Comparison of ENCODE assay signal across 12 cellular contexts in the genomic region with DNA sequence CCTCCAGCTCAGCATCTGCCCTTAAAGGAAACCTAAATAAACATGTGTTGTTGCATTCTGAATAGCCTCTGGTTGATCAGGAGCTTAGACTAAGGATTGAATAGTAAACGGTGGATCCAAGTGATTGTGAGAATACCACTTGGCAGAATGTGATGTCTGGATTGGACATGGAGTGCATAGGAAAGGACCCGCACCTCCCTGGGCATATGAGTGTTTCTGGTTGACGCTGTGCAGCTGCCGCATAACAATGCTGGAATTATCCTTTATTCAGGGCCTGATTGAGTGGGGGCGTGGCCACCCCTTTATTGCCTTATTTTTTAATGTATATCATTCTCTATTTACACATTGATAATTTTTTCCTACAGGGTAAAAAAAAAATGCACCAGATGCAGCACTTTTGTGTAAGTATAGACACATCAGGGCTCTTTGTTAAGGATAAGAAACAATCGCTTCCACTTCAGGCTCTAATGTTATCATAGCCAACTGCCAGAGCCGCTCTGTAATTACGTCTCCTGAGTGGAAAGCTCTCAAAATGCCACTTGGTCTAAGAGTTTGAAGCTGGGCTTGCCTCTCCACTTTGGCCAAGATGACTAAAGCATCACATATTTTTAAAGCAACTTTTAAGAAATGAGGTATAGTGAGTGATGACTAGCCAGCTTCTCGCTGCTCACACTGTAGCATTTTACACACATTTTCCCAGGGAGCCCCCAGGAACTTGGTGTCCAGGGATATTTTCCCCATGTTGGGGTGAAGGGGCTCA. TPM values are rescaled to one million over a fixed set of nuclear protein-coding genes. Genes with fewer than 3 reads are reported as not detected.
DNase-seq lines count a peak whose midpoint lies in the region; ATAC-seq and TF ChIP-seq lines count a peak whose summit lies in the region.
"Had no signal": no experiment of that assay in that cellular context is flagged by ENCODE, and none has a peak within 500 bp of the region (broad histone marks: within the 10 kb centered on the region; RNA-seq: fewer than 3 reads in every experiment).

No MANE protein-coding gene starts in this region.

- H4K20me1 ChIP-seq in osteoblast (ENCODE audit: insufficient read depth, low read length), result no peaks in the 10 kb centered on the region

- H3K27ac Mint-ChIP-seq in activated CD4-positive, alpha-beta T cell treated with anti-CD3 and anti-CD28 coated beads, Interleukin-2, amount 10 ng/mL, durations not matched to agents 7 days and 5 days, result peak overlapping the region; percentile 94

- no peak overlapping the region for H3K9ac ChIP-seq in adipocyte (ENCODE audit: low read length)

- H3K36me3 ChIP-seq in adipocyte (ENCODE audit: control insufficient read depth, insufficient read depth, low read length, severe bottlenecking) (no peaks in the 10 kb centered on the region), osteoblast (ENCODE audit: insufficient read depth, low read length) (no peaks in the 10 kb centered on the region)
- H3K36me3 ChIP-seq: spleen had no signal

- H3K4me2 ChIP-seq in osteoblast (ENCODE audit: insufficient read depth, low read length), result peak overlapping the region; percentile 58

- peaks cover 18% of the 10 kb centered on the region for H3K27me3 ChIP-seq in adipocyte (replicated peaks; ENCODE audit: control insufficient read depth, insufficient read depth, low read length)
- peaks cover 16% of the 10 kb centered on the region for H3K27me3 ChIP-seq in osteoblast (ENCODE audit: insufficient read depth, low read length)
- H3K27me3 ChIP-seq: testis had no signal

- no peak overlapping the region for H2AFZ ChIP-seq in osteoblast (ENCODE audit: low read length)

- no peak overlapping the region for H3K4me3 ChIP-seq in adipocyte (ENCODE audit: low read length)
- peak overlapping the region; percentile 3 for H3K4me3 ChIP-seq in osteoblast (ENCODE audit: insufficient read depth, low read length)
- H3K4me3 ChIP-seq: coronary artery, testis had no signal

- H3K27me3 Mint-ChIP-seq in activated CD4-positive, alpha-beta T cell treated with anti-CD3 and anti-CD28 coated beads, Interleukin-2, amount 10 ng/mL, durations not matched to agents 7 days and 5 days, result no peaks in the 10 kb centered on the region

- ATAC-seq in HG03196 (IDR thresholded peaks at IDR 0.05; ENCODE audit: unreplicated experiment), result no peak

- peaks cover 3% of the 10 kb centered on the region for H3K36me3 Mint-ChIP-seq in activated CD4-positive, alpha-beta T cell treated with anti-CD3 and anti-CD28 coated beads, Interleukin-2, amount 10 ng/mL, durations not matched to agents 7 days and 5 days (ENCODE audit: low read depth)

- DNase-seq in activated CD4-positive, alpha-beta T cell treated with anti-CD3 and anti-CD28 coated beads, Interleukin-2, amount 10 ng/mL, durations not matched to agents 7 days and 5 days, result peak; percentile 1
- DNase-seq in activated CD4-positive, alpha-beta T cell treated with anti-CD3 and anti-CD28 coated beads for 48 hours, result no peak
- peak; percentile 96 for DNase-seq in NCI-H2107 treated with DMSO at 0.1 percent for 48 hours (lab: John Stamatoyannopoulos, UW; ENCODE audit: unreplicated experiment)
- peak; percentile 14 for DNase-seq in adipocyte (ENCODE audit: low read depth)
- DNase-seq in osteoblast (ENCODE audit: insufficient read length, low spot score, missing footprints), result peak; percentile 73
- DNase-seq in GM03348 (ENCODE audit: low spot score), result no peak
- DNase-seq in SK-N-DZ (ENCODE audit: low spot score), result no peak
- DNase-seq: activated CD4-positive, CD25-positive, alpha-beta regulatory T cell treated with anti-CD3 and anti-CD28 coated beads, Interleukin-2, amount 50 U/mL, for 72 hours; spleen; testis had no signal

- no peak overlapping the region for H3K27ac ChIP-seq in osteoblast (ENCODE audit: low read depth, low read length)
- H3K27ac ChIP-seq: coronary artery, testis had no signal

- H3K4me1 Mint-ChIP-seq in activated CD4-positive, alpha-beta T cell treated with anti-CD3 and anti-CD28 coated beads, Interleukin-2, amount 10 ng/mL, durations not matched to agents 7 days and 5 days, result peaks cover 86% of the 10 kb centered on the region

- H3K9me3 ChIP-seq in adipocyte (ENCODE audit: control insufficient read depth, low read length) (no peaks in the 10 kb centered on the region), osteoblast (ENCODE audit: low read depth, low read length) (no peaks in the 10 kb centered on the region)
- H3K9me3 ChIP-seq: spleen, testis had no signal

- peak overlapping the region; percentile 70 for H3K4me3 Mint-ChIP-seq in activated CD4-positive, alpha-beta T cell treated with anti-CD3 and anti-CD28 coated beads, Interleukin-2, amount 10 ng/mL, durations not matched to agents 7 days and 5 days

- no peaks in the 10 kb centered on the region for H3K9me3 Mint-ChIP-seq in activated CD4-positive, alpha-beta T cell treated with anti-CD3 and anti-CD28 coated beads, Interleukin-2, amount 10 ng/mL, durations not matched to agents 7 days and 5 days

- CTCF ChIA-PET in activated CD4-positive, alpha-beta T cell treated with anti-CD3 and anti-CD28 coated beads, Interleukin-2, amount 10 ng/mL, durations not matched to agents 7 days and 5 days (lab: Charles Lee), result interaction anchor here (0.5 to 2.4 kb wide), 4 partner anchors 10 to 159 kb away, joined by 4 to 14 read pairs (median 9); no protein-coding TSS in a partner anchor

- H3K4me1 ChIP-seq in adipocyte (ENCODE audit: control insufficient read depth, insufficient read depth, low read length) (no peaks in the 10 kb centered on the region), osteoblast (ENCODE audit: insufficient read depth, low read length) (peaks cover 15% of the 10 kb centered on the region)
- H3K4me1 ChIP-seq: testis had no signal

- H3K79me2 ChIP-seq in osteoblast (ENCODE audit: insufficient read depth, low read length), result no peaks in the 10 kb centered on the region

- TF ChIP-seq CTCF in osteoblast (IDR thresholded peaks at IDR 0.05; ENCODE audit: extremely low read depth, low read depth, low read length), result no peak

- POLR2A ChIA-PET in activated CD4-positive, alpha-beta T cell treated with anti-CD3 and anti-CD28 coated beads, Interleukin-2, amount 10 ng/mL, durations not matched to agents 7 days and 5 days (lab: Charles Lee), result no interaction called here

RNA-seq across cellular contexts. Expression of gene FGD3, which starts 5.7 kb away (rescaled TPM):
- 100 to 1,000 TPM; 148 to 156 TPM for total RNA-seq in activated CD4-positive, alpha-beta T cell treated with anti-CD3 and anti-CD28 coated beads, Interleukin-2, amount 10 ng/mL, durations not matched to agents 7 days and 5 days
- total RNA-seq in osteoblast, result under 0.01 TPM in 1 of 2 replicates, not detected in the other
- polyA plus RNA-seq in SK-N-DZ (2014; cell fraction: cytosol; rRNA removed), result not detected in 2 replicates
- not detected in 2 replicates for polyA plus RNA-seq in SK-N-DZ (2014; cell fraction: nucleus; rRNA removed)

Comparison
In these comparisons a context has a peak if more than half of its experiments do, and no peak if none do; other contexts are left out.
1. DNase-seq: peak in activated CD4-positive, alpha-beta T cell treated with anti-CD3 and anti-CD28 coated beads, Interleukin-2, amount 10 ng/mL, durations not matched to agents 7 days and 5 days (single experiment), NCI-H2107 treated with DMSO at 0.1 percent for 48 hours (single experiment), adipocyte (single experiment) and osteoblast (single experiment); none in activated CD4-positive, alpha-beta T cell treated with anti-CD3 and anti-CD28 coated beads for 48 hours (single experiment), GM03348 (single experiment) and SK-N-DZ (single experiment).
2. RNA of gene FGD3, which starts 5.7 kb away (total RNA-seq): 148 to 156 TPM in activated CD4-positive, alpha-beta T cell treated with anti-CD3 and anti-CD28 coated beads, Interleukin-2, amount 10 ng/mL, durations not matched to agents 7 days and 5 days; under 0.01 TPM in osteoblast; every median in the first group is over 100 times any median in the second.